ENCODE assay signal across 17 cellular contexts in genomic region chr17:44002141-44002848, GRCh38. TPM values are rescaled to one million over a fixed set of nuclear protein-coding genes. Genes with fewer than 3 reads are reported as not detected.
DNase-seq lines count a peak whose midpoint lies in the region; ATAC-seq, FAIRE-seq and TF ChIP-seq lines count a peak whose summit lies in the region.
"Had no signal": no experiment of that assay in that cellular context is flagged by ENCODE, and none has a peak within 500 bp of the region (broad histone marks: within the 10 kb centered on the region; RNA-seq: fewer than 3 reads in every experiment).

No MANE protein-coding gene starts in this region.

- H2AFZ ChIP-seq in PC-3 (ENCODE audit: low read length) (no peak overlapping the region), H1 (ENCODE audit: low read length) (no peak overlapping the region)

- H3K27ac ChIP-seq in PC-3 (ENCODE audit: low read length) (peak overlapping the region; percentile 25), H1 (ENCODE audit: low read depth, low read length) (no peak overlapping the region), aorta (ENCODE audit: low read depth in 1 of 2, low read length in 2 of 2) (no peak overlapping the region)
- H3K27ac ChIP-seq: adrenal gland, psoas muscle, stomach had no signal

- ATAC-seq in PC-3 (peak; percentile 14), GM18520 (IDR thresholded peaks at IDR 0.05; ENCODE audit: unreplicated experiment) (no peak), aorta (ENCODE audit: low FRiP score) (no peak), GM21723 (IDR thresholded peaks at IDR 0.05; ENCODE audit: unreplicated experiment) (no peak)
- ATAC-seq: effector memory CD8-positive, alpha-beta T cell; mucosa of descending colon; psoas muscle had no signal

- H3K18ac ChIP-seq in H1 (ENCODE audit: extremely low read depth, low read length): 0 out of 2 replicates have a peak overlapping the region, but pooled peaks have one; percentile 6

- no peak overlapping the region for H4K8ac ChIP-seq in H1 (ENCODE audit: extremely low read depth, insufficient read depth, low read length)

- no peak overlapping the region for H3K9ac ChIP-seq in PC-3 (ENCODE audit: low read length)
- no peak overlapping the region for H3K9ac ChIP-seq in H1 (replicated peaks in 1 of 4; ENCODE audit: extremely low read depth in 1 of 4, low read depth in 3 of 4, low read length in 3 of 4)

- intact Hi-C loops in PC-3 (cut with micrococcal nuclease): no loop called here
- intact Hi-C loops in aorta (cut with DNase I): no loop called here

- H3K23ac ChIP-seq in H1 (ENCODE audit: insufficient read length): no peak overlapping the region

- peak; percentile 62 for DNase-seq in Daoy (ENCODE audit: low read depth)
- peak; percentile 89 for DNase-seq in PC-3
- no peak for DNase-seq in H1 (ENCODE audit: low read depth in 1 of 2, low spot score in 2 of 2)
- peak; percentile 87 to 94 for DNase-seq in lung microvascular endothelial cell (ENCODE audit: low read depth in 2 of 2)
- no peak for DNase-seq in aorta
- DNase-seq in ureter (ENCODE audit: low spot score): no peak
- DNase-seq: activated T-cell treated with anti-CD3 and anti-CD28 coated beads for 4 hours; adrenal gland; effector memory CD8-positive, alpha-beta T cell; NCI-H1417; NCI-H82; stimulated activated CD4-positive, alpha-beta T cell treated with anti-CD3 and anti-CD28 coated beads, Interleukin-4, amount 100 ng/mL, for 24 hours; stomach had no signal

- TF ChIP-seq CTCF in PC-3 (conservative IDR thresholded peaks at IDR 0.05; ENCODE audit: low read depth, low read length) (no peak), H1 (IDR thresholded peaks at IDR 0.05; ENCODE audit: control extremely low read depth in 1 of 3, insufficient read depth in 1 of 3, low read depth in 1 of 3, low read length in 3 of 3) (no peak)

- H3K23me2 ChIP-seq in H1 (ENCODE audit: low read depth, low read length): peaks cover 24% of the 10 kb centered on the region

- no peak overlapping the region; the same call in 1 of the 2 replicates for H2AK5ac ChIP-seq in H1 (ENCODE audit: low read depth, low read length)

- no peak overlapping the region for H4K91ac ChIP-seq in H1 (replicated peaks; ENCODE audit: insufficient read length, low read length)

- CTCF ChIA-PET in PC-3 (lab: Charles Lee): interaction anchor here (0.9 kb wide), 1 partner anchor 58 kb away, joined by 5 read pairs; no protein-coding TSS in a partner anchor
- CTCF ChIA-PET in H1 (lab: Charles Lee; ENCODE audit: partially characterized antibody): interaction anchor here (0.6 to 22.7 kb wide), 9 partner anchors 9 to 124 kb away, joined by 3 to 416 read pairs (median 4); partner anchors contain the start of gene PPY

- no peak overlapping the region for H3K14ac ChIP-seq in H1 (ENCODE audit: insufficient read length)

- FAIRE-seq in H1 (lab: Jason Lieb, UNC): no peak

- H3K9me3 ChIP-seq in PC-3 (ENCODE audit: low read length) (no peaks in the 10 kb centered on the region), H1 (ENCODE audit: insufficient read depth in 2 of 2, low read depth in 1 of 2, low read length in 1 of 2) (no peaks in the 10 kb centered on the region), aorta (ENCODE audit: control insufficient read depth, low read length) (no peaks in the 10 kb centered on the region)
- H3K9me3 ChIP-seq: adrenal gland, mucosa of descending colon, psoas muscle, stomach had no signal

- H2BK20ac ChIP-seq in H1 (ENCODE audit: low read length): no peak overlapping the region

- H2BK5ac ChIP-seq in H1 (ENCODE audit: low read depth, low read length): no peak overlapping the region

- H2BK15ac ChIP-seq in H1 (ENCODE audit: low read length): peak overlapping the region; percentile 73; the same call in 1 of the 2 replicates

- POLR2A ChIA-PET in PC-3 (lab: Charles Lee; ENCODE audit: unreplicated experiment): interaction anchor here (0.6 kb wide), 1 partner anchor 84 kb away, joined by 3 read pairs; no protein-coding TSS in a partner anchor
- POLR2A ChIA-PET in H1 (lab: Charles Lee; ENCODE audit: partially characterized antibody): interaction anchor here (2.1 kb wide), 1 partner anchor 64 kb away, joined by 8 read pairs; the partner anchor contains the start of gene LSM12

- no peak for TF ChIP-seq RAD21 in H1 (IDR thresholded peaks at IDR 0.05 in 1 of 2, conservative IDR thresholded peaks at IDR 0.05 in 1 of 2; ENCODE audit: low read depth in 2 of 2, low read length in 2 of 2)

- peak overlapping the region; percentile 54 for H3K4ac ChIP-seq in H1 (replicated peaks; ENCODE audit: insufficient read length, low read depth, low read length)

- H2BK120ac ChIP-seq in H1 (replicated peaks; ENCODE audit: low read depth, low read length): no peak overlapping the region

- H2BK12ac ChIP-seq in H1 (ENCODE audit: low read depth, low read length): 0 out of 2 replicates have a peak overlapping the region, but pooled peaks have one; percentile 33

- TF ChIP-seq EP300 in H1 (IDR thresholded peaks at IDR 0.05; ENCODE audit: borderline replicate concordance in 1 of 2, low read depth in 2 of 2, low read length in 2 of 2): no peak

- no peaks in the 10 kb centered on the region for H3K79me1 ChIP-seq in H1 (ENCODE audit: low read depth, low read length)

- H3K4me1 ChIP-seq in PC-3 (ENCODE audit: insufficient read depth, low read length) (peaks cover 26% of the 10 kb centered on the region), H1 (replicated peaks in 1 of 4; ENCODE audit: control insufficient read depth in 3 of 4, insufficient read depth in 4 of 4, low read length in 3 of 4) (peaks cover 0 to 8% (median 5%) of the 10 kb centered on the region in 4 experiments; a peak in 5 of 7 replicates), aorta (ENCODE audit: control insufficient read depth in 1 of 2, insufficient read depth in 2 of 2, low read length in 2 of 2) (no peaks in the 10 kb centered on the region)

- H3K4me2 ChIP-seq in PC-3 (ENCODE audit: low read length) (0 out of 2 replicates have a peak overlapping the region, but pooled peaks have one; percentile 24), H1 (ENCODE audit: insufficient read depth in 1 of 2, low read depth in 2 of 2, low read length in 2 of 2) (no peak overlapping the region)

- no peak overlapping the region for H3K56ac ChIP-seq in H1 (replicated peaks; ENCODE audit: insufficient read length, low read depth, low read length)

- no TSS peak for BruUV-seq in PC-3 (replicated peaks; lab: Mats Ljungman, UMichigan)

- H3K79me2 ChIP-seq in PC-3 (ENCODE audit: low read length) (peaks cover 7% of the 10 kb centered on the region; the same call in 1 of the 2 replicates), H1 (ENCODE audit: control insufficient read depth in 1 of 2, insufficient read depth in 2 of 2, low read length in 2 of 2) (no peaks in the 10 kb centered on the region)

- H4K20me1 ChIP-seq in PC-3 (ENCODE audit: low read length): no peaks in the 10 kb centered on the region
- peaks cover 0 to 6% of the 10 kb centered on the region in 2 experiments for H4K20me1 ChIP-seq in H1 (replicated peaks in 1 of 2; ENCODE audit: control insufficient read depth in 1 of 2, insufficient read depth in 2 of 2, low read length in 2 of 2)

- no peak overlapping the region for H4K5ac ChIP-seq in H1 (ENCODE audit: insufficient read length, low read depth, low read length)

- WGBS in H1 (ENCODE audit: extremely low coverage in 1 of 2, insufficient coverage in 1 of 2, insufficient read length in 1 of 2, insufficient replicate concordance in 2 of 2, low coverage in 1 of 2, low lambda C conversion rate in 2 of 2, missing lambda C conversion rate in 1 of 2), 2 experiments: 72% methylated on average over 8 of the region's 9 CpGs; no CpG with 5 or more reads in 1 of the 2 experiments
- 58 to 62% methylated on average over 9 of the region's 9 CpGs for WGBS in aorta, 2 donors

- H3K36me3 ChIP-seq in PC-3 (ENCODE audit: low read depth, low read length): no peaks in the 10 kb centered on the region
- H3K36me3 ChIP-seq in H1 (ENCODE audit: control insufficient read depth in 2 of 4, insufficient read depth in 4 of 4, low read length in 3 of 4): no peaks in the 10 kb centered on the region
- H3K36me3 ChIP-seq in aorta (ENCODE audit: control insufficient read depth in 1 of 2, insufficient read depth in 2 of 2, low read length in 1 of 2): no peaks in the 10 kb centered on the region
- H3K36me3 ChIP-seq: adrenal gland, stomach had no signal

- H3K4me3 ChIP-seq in PC-3 (ENCODE audit: low read length) (no peak overlapping the region), H1 (ENCODE audit: extremely low read depth in 1 of 4, insufficient read depth in 2 of 4, low read depth in 3 of 4, low read length in 4 of 4) (no peak overlapping the region), aorta (ENCODE audit: low read length in 2 of 2) (no peak overlapping the region)
- H3K4me3 ChIP-seq: adrenal gland, mucosa of descending colon, psoas muscle, stomach had no signal

- no peaks in the 10 kb centered on the region for H3K27me3 ChIP-seq in PC-3 (ENCODE audit: low read length)
- peaks cover 0 to 21% (median 18%) of the 10 kb centered on the region in 4 experiments; a peak in 6 of 7 replicates for H3K27me3 ChIP-seq in H1 (replicated peaks in 1 of 4; ENCODE audit: control insufficient read depth in 3 of 4, extremely low read depth in 1 of 4, insufficient read depth in 3 of 4, low read length in 3 of 4)
- peaks cover 0 to 2% of the 10 kb centered on the region in 2 donors for H3K27me3 ChIP-seq in aorta (ENCODE audit: control insufficient read depth in 1 of 2, insufficient read depth in 2 of 2, low read length in 1 of 2)

- no peaks in the 10 kb centered on the region for H3K9me2 ChIP-seq in PC-3 (replicated peaks; ENCODE audit: low read length)

- peaks cover 4% of the 10 kb centered on the region for H3F3A ChIP-seq in PC-3 (ENCODE audit: low read length, unreplicated experiment)

- TF ChIP-seq POLR2A in H1 (IDR thresholded peaks at IDR 0.05; ENCODE audit: control extremely low read depth in 1 of 2, low read depth in 2 of 2, low read length in 2 of 2): no peak

RNA-seq across cellular contexts. Expression of gene NAGS, which starts 2.1 kb away (rescaled TPM):
- total RNA-seq in Daoy (2014; rRNA removed; shearing (Covaris generic)): 0.09 and 1.1 TPM in 2 replicates
- total RNA-seq in PC-3 (2014; rRNA removed) (13.5 and 14.3 TPM in 2 replicates), lung microvascular endothelial cell (2.0 and 5.0 TPM in 2 replicates), aorta (1 to 10 TPM in 1 of 2 donors, under 1 TPM in 1; 0.94 to 1.3 TPM), ureter (2.2 TPM)
- 5.1 TPM in 2 replicates for total RNA-seq in H1 (2021; fragmentation: NEBNext Ultra II Directional; extraction: Animal tissue kit (Norgen Biotek cat#: 25700))
- polyA plus RNA-seq in H1 (2011; rRNA removed) (4.0 and 4.4 TPM in 2 replicates), aorta (1 to 10 TPM in 1 of 2 donors, under 1 TPM in 1; 0.33 to 6.0 TPM)
- 3.6 TPM for polyA plus RNA-seq in H1 (2011; cell fraction: cytosol; rRNA removed)
- 3.8 TPM for polyA plus RNA-seq in H1 (2011; cell fraction: nucleus; rRNA removed)
- 2.8 to 4.0 TPM (median 3.4 TPM) in 4 replicates for polyA plus RNA-seq in H1 (2012, experiment 1 of 2)
- polyA plus RNA-seq in H1 (2012, experiment 2 of 2): 3.3 TPM
- polyA plus RNA-seq in H1 (2013, experiment 1 of 2): 5.2 TPM
- 4.9 TPM for polyA plus RNA-seq in H1 (2013, experiment 2 of 2)
- 3.0 TPM in 2 replicates for polyA minus RNA-seq in H1 (2011; rRNA and poly(A)+ RNA removed)
- polyA minus RNA-seq in H1 (2011; cell fraction: cytosol; rRNA and poly(A)+ RNA removed): 5.0 TPM
- polyA minus RNA-seq in H1 (2011; cell fraction: nucleus; rRNA and poly(A)+ RNA removed): 5.1 TPM

RNA-seq across cellular contexts. Expression of gene TMEM101, which starts 12.5 kb away (rescaled TPM):
- 27.9 and 31.9 TPM in 2 replicates for total RNA-seq in Daoy (2014; rRNA removed; shearing (Covaris generic))
- total RNA-seq in PC-3 (2014; rRNA removed) (75.5 and 85.8 TPM in 2 replicates), lung microvascular endothelial cell (65.2 and 77.2 TPM in 2 replicates), aorta (10 to 100 TPM; 15.2 to 16.7 TPM), ureter (20.3 TPM)
- total RNA-seq in H1 (2021; fragmentation: NEBNext Ultra II Directional; extraction: Animal tissue kit (Norgen Biotek cat#: 25700)): 16.1 and 20.9 TPM in 2 replicates
- polyA plus RNA-seq in H1 (2011; rRNA removed) (44.7 and 55.6 TPM in 2 replicates), aorta (10 to 100 TPM; 21.5 to 25.0 TPM)
- 54.3 TPM for polyA plus RNA-seq in H1 (2011; cell fraction: cytosol; rRNA removed)
- 44.7 TPM for polyA plus RNA-seq in H1 (2011; cell fraction: nucleus; rRNA removed)
- polyA plus RNA-seq in H1 (2012, experiment 1 of 2): 23.2 to 36.4 TPM (median 32.3 TPM) in 4 replicates
- polyA plus RNA-seq in H1 (2012, experiment 2 of 2): 27.4 TPM
- polyA plus RNA-seq in H1 (2013, experiment 1 of 2): 23.1 TPM
- 24.7 TPM for polyA plus RNA-seq in H1 (2013, experiment 2 of 2)
- polyA minus RNA-seq in H1 (2011; rRNA and poly(A)+ RNA removed): 35.1 and 40.3 TPM in 2 replicates
- 21.0 TPM for polyA minus RNA-seq in H1 (2011; cell fraction: cytosol; rRNA and poly(A)+ RNA removed)
- 20.2 TPM for polyA minus RNA-seq in H1 (2011; cell fraction: nucleus; rRNA and poly(A)+ RNA removed)

RNA-seq across cellular contexts. Expression of gene PYY, which starts 48.6 kb away (rescaled TPM):
- not detected in 2 replicates for total RNA-seq in Daoy (2014; rRNA removed; shearing (Covaris generic))
- total RNA-seq in PC-3 (2014; rRNA removed): not detected in 2 replicates
- total RNA-seq in H1 (2021; fragmentation: NEBNext Ultra II Directional; extraction: Animal tissue kit (Norgen Biotek cat#: 25700)): 0.42 and 0.93 TPM in 2 replicates
- polyA plus RNA-seq in H1 (2011; rRNA removed): 2.7 and 3.4 TPM in 2 replicates
- polyA plus RNA-seq in H1 (2011; cell fraction: cytosol; rRNA removed): 1.0 TPM
- 2.4 TPM for polyA plus RNA-seq in H1 (2011; cell fraction: nucleus; rRNA removed)
- 1.0 to 3.2 TPM (median 1.7 TPM) in 4 replicates for polyA plus RNA-seq in H1 (2012, experiment 1 of 2)
- 2.4 TPM for polyA plus RNA-seq in H1 (2012, experiment 2 of 2)
- polyA plus RNA-seq in H1 (2013, experiment 1 of 2): 3.9 TPM
- polyA plus RNA-seq in H1 (2013, experiment 2 of 2): 4.8 TPM
- polyA minus RNA-seq in H1 (2011; rRNA and poly(A)+ RNA removed): 0.57 TPM in 1 of 2 replicates, not detected in the other
- polyA minus RNA-seq in H1 (2011; cell fraction: cytosol; rRNA and poly(A)+ RNA removed): not detected
- polyA minus RNA-seq in H1 (2011; cell fraction: nucleus; rRNA and poly(A)+ RNA removed): not detected
- total RNA-seq in lung microvascular endothelial cell: not detected in 2 replicates
- not detected for total RNA-seq in aorta
- 1 to 10 TPM in 1 of 2 donors, under 1 TPM in 1; 0.20 to 1.1 TPM for polyA plus RNA-seq in aorta
- total RNA-seq in ureter: not detected
- total RNA-seq: psoas muscle had no signal
- polyA plus RNA-seq: adrenal gland, psoas muscle had no signal

Comparison
In these comparisons a context has a peak if more than half of its experiments do, and no peak if none do; other contexts are left out.
1. DNase-seq: peak in Daoy (single experiment), PC-3 (single experiment) and lung microvascular endothelial cell (2 of 2); none in H1 (0 of 2), aorta (0 of 2) and ureter (single experiment).